Comparison of ENCODE assay signal across 13 cellular contexts in genomic region chr6:158694913-158695312, GRCh38. TPM values are rescaled to one million over a fixed set of nuclear protein-coding genes. Genes with fewer than 3 reads are reported as not detected.
A peak's percentile ranks its signal among the peaks of the same experiment; 100 is the strongest.
DNase-seq lines count a peak whose midpoint lies in the region; ATAC-seq and TF ChIP-seq lines count a peak whose summit lies in the region.
"Had no signal": no experiment of that assay in that cellular context is flagged by ENCODE, and none has a peak within 500 bp of the region (broad histone marks: within the 10 kb centered on the region; RNA-seq: fewer than 3 reads in every experiment).

No MANE protein-coding gene starts in this region.

- no peak overlapping the region for H3K4me3 Mint-ChIP-seq in activated naive CD8-positive, alpha-beta T cell treated with anti-CD3 and anti-CD28 coated beads, Interleukin-2, amount 10 ng/mL, durations not matched to agents 7 days and 5 days
- H3K4me3 Mint-ChIP-seq in activated naive CD8-positive, alpha-beta T cell treated with anti-CD3 and anti-CD28 coated beads for 36 hours, result no peak overlapping the region
- H3K4me3 Mint-ChIP-seq: CD4-positive, CD25-positive, alpha-beta regulatory T cell had no signal

- H3K9me3 Mint-ChIP-seq in activated naive CD8-positive, alpha-beta T cell treated with anti-CD3 and anti-CD28 coated beads, Interleukin-2, amount 10 ng/mL, durations not matched to agents 7 days and 5 days, result no peaks in the 10 kb centered on the region
- H3K9me3 Mint-ChIP-seq in activated naive CD8-positive, alpha-beta T cell treated with anti-CD3 and anti-CD28 coated beads for 36 hours, result no peaks in the 10 kb centered on the region
- H3K9me3 Mint-ChIP-seq: CD4-positive, CD25-positive, alpha-beta regulatory T cell had no signal

- H3K36me3 ChIP-seq in sigmoid colon (no peaks in the 10 kb centered on the region), BE2C (no peaks in the 10 kb centered on the region)

- no peak for DNase-seq in activated naive CD8-positive, alpha-beta T cell treated with anti-CD3 and anti-CD28 coated beads, Interleukin-2, amount 10 ng/mL, durations not matched to agents 7 days and 5 days
- no peak for DNase-seq in activated naive CD8-positive, alpha-beta T cell treated with anti-CD3 and anti-CD28 coated beads for 36 hours
- DNase-seq in left lobe of liver (ENCODE audit: low spot score) (peak; percentile 37), sigmoid colon (peak; percentile 1), BE2C (no peak), nucleus accumbens (lab: John Stamatoyannopoulos, UW) (no peak), DMS114 treated with DMSO at 0.1 percent for 48 hours (lab: John Stamatoyannopoulos, UW; ENCODE audit: unreplicated experiment) (no peak)
- DNase-seq: 8988T; AML-193; CD4-positive, CD25-positive, alpha-beta regulatory T cell; GM23248; H7 had no signal

- TF ChIP-seq CTCF in sigmoid colon (IDR thresholded peaks at IDR 0.05) (no peak), BE2C (IDR thresholded peaks at IDR 0.05; ENCODE audit: low read depth, low read length) (no peak)

- no peaks in the 10 kb centered on the region for H3K27me3 Mint-ChIP-seq in activated naive CD8-positive, alpha-beta T cell treated with anti-CD3 and anti-CD28 coated beads, Interleukin-2, amount 10 ng/mL, durations not matched to agents 7 days and 5 days
- no peaks in the 10 kb centered on the region for H3K27me3 Mint-ChIP-seq in activated naive CD8-positive, alpha-beta T cell treated with anti-CD3 and anti-CD28 coated beads for 36 hours
- H3K27me3 Mint-ChIP-seq: CD4-positive, CD25-positive, alpha-beta regulatory T cell had no signal

- H3K9me3 ChIP-seq in sigmoid colon, result no peaks in the 10 kb centered on the region
- H3K9me3 ChIP-seq in BE2C, result no peaks in the 10 kb centered on the region

- peaks cover 11% of the 10 kb centered on the region for H3K4me1 Mint-ChIP-seq in activated naive CD8-positive, alpha-beta T cell treated with anti-CD3 and anti-CD28 coated beads, Interleukin-2, amount 10 ng/mL, durations not matched to agents 7 days and 5 days
- H3K4me1 Mint-ChIP-seq in activated naive CD8-positive, alpha-beta T cell treated with anti-CD3 and anti-CD28 coated beads for 36 hours, result peaks cover 16% of the 10 kb centered on the region

- H3K27ac Mint-ChIP-seq in activated naive CD8-positive, alpha-beta T cell treated with anti-CD3 and anti-CD28 coated beads, Interleukin-2, amount 10 ng/mL, durations not matched to agents 7 days and 5 days, result peak overlapping the region; percentile 36
- no peak overlapping the region for H3K27ac Mint-ChIP-seq in activated naive CD8-positive, alpha-beta T cell treated with anti-CD3 and anti-CD28 coated beads for 36 hours

- intact Hi-C loops in sigmoid colon (cut with DNase I), result loop anchor here (5.0 kb wide), 3 partner anchors 38 to 133 kb away; partner anchors contain the start of genes DYNLT1 and TMEM181

- peaks cover 25% of the 10 kb centered on the region for H3K36me3 Mint-ChIP-seq in activated naive CD8-positive, alpha-beta T cell treated with anti-CD3 and anti-CD28 coated beads, Interleukin-2, amount 10 ng/mL, durations not matched to agents 7 days and 5 days
- peaks cover 35% of the 10 kb centered on the region for H3K36me3 Mint-ChIP-seq in activated naive CD8-positive, alpha-beta T cell treated with anti-CD3 and anti-CD28 coated beads for 36 hours

- peaks cover 0 to 14% (median 4%) of the 10 kb centered on the region in 4 donors for H3K4me1 ChIP-seq in sigmoid colon
- H3K4me1 ChIP-seq in BE2C, result no peaks in the 10 kb centered on the region

- POLR2A ChIA-PET in activated naive CD8-positive, alpha-beta T cell treated with anti-CD3 and anti-CD28 coated beads, Interleukin-2, amount 10 ng/mL, durations not matched to agents 7 days and 5 days (lab: Charles Lee), result no interaction called here

- no peak for TF ChIP-seq POLR2A in sigmoid colon (IDR thresholded peaks at IDR 0.05)

- H3K4me3 ChIP-seq in sigmoid colon, result no peak overlapping the region
- no peak overlapping the region for H3K4me3 ChIP-seq in BE2C (ENCODE audit: low read depth, low read length)
- H3K4me3 ChIP-seq: BLaER1 treated with 17β-estradiol and CSF1 and Interleukin-3, amounts not matched to agents 10 nM and 100 nM; GM23248 had no signal

- 92 to 94% methylated on average over 3 of the region's 3 CpGs for WGBS in sigmoid colon, 2 donors

- ATAC-seq in activated naive CD8-positive, alpha-beta T cell treated with anti-CD3 and anti-CD28 coated beads, Interleukin-2, amount 10 ng/mL, durations not matched to agents 7 days and 5 days (ENCODE audit: low read depth), result no peak
- ATAC-seq in left lobe of liver, result peak; percentile 44

- H3K27ac ChIP-seq in sigmoid colon, result no peak overlapping the region
- H3K27ac ChIP-seq: BLaER1 treated with 17β-estradiol and CSF1 and Interleukin-3, amounts not matched to agents 10 nM and 100 nM; GM23248 had no signal

- no peak for TF ChIP-seq EP300 in sigmoid colon (IDR thresholded peaks at IDR 0.05)

- H3K27me3 ChIP-seq in sigmoid colon, result no peaks in the 10 kb centered on the region
- H3K27me3 ChIP-seq in BE2C, result no peaks in the 10 kb centered on the region
- H3K27me3 ChIP-seq: BLaER1 treated with 17β-estradiol and CSF1 and Interleukin-3, amounts not matched to agents 10 nM and 100 nM had no signal

RNA-seq across cellular contexts. Expression of gene SYTL3, which starts 45.1 kb away (rescaled TPM):
- 10 to 100 TPM; 65.3 to 71.7 TPM for total RNA-seq in activated naive CD8-positive, alpha-beta T cell treated with anti-CD3 and anti-CD28 coated beads, Interleukin-2, amount 10 ng/mL, durations not matched to agents 7 days and 5 days
- total RNA-seq in activated naive CD8-positive, alpha-beta T cell treated with anti-CD3 and anti-CD28 coated beads for 36 hours, result 100 to 1,000 TPM in 1 of 2 experiments, 10 to 100 TPM in 1; 97.8 to 101 TPM
- total RNA-seq in left lobe of liver (0.43 TPM), sigmoid colon (1 to 10 TPM; 3.1 to 4.3 (median 3.6) TPM)
- 1 to 10 TPM; 1.6 to 6.9 (median 1.8) TPM for polyA plus RNA-seq in sigmoid colon
- 0.39 TPM for polyA plus RNA-seq in BE2C (2012; ENCODE audit: insufficient read depth, insufficient read length, low read depth)

RNA-seq across cellular contexts. Expression of gene DYNLT1, which starts 50.4 kb away (rescaled TPM):
- 100 to 1,000 TPM in 1 of 2 experiments, 10 to 100 TPM in 1; 99.9 to 102 TPM for total RNA-seq in activated naive CD8-positive, alpha-beta T cell treated with anti-CD3 and anti-CD28 coated beads, Interleukin-2, amount 10 ng/mL, durations not matched to agents 7 days and 5 days
- total RNA-seq in activated naive CD8-positive, alpha-beta T cell treated with anti-CD3 and anti-CD28 coated beads for 36 hours, result 10 to 100 TPM; 70.9 to 74.2 TPM
- 29.9 TPM for total RNA-seq in left lobe of liver
- total RNA-seq in sigmoid colon, result 100 to 1,000 TPM in 3 of 4 donors, 10 to 100 TPM in 1; 68.7 to 118 (median 105) TPM
- 100 to 1,000 TPM; 231 to 457 (median 332) TPM for polyA plus RNA-seq in sigmoid colon
- 122 TPM for polyA plus RNA-seq in BE2C (2012; ENCODE audit: insufficient read depth, insufficient read length, low read depth)

Comparison
In these comparisons a context has a peak if more than half of its experiments do, and no peak if none do; other contexts are left out.
1. DNase-seq: peak in left lobe of liver (single experiment) and sigmoid colon (single experiment); none in activated naive CD8-positive, alpha-beta T cell treated with anti-CD3 and anti-CD28 coated beads, Interleukin-2, amount 10 ng/mL, durations not matched to agents 7 days and 5 days (single experiment), activated naive CD8-positive, alpha-beta T cell treated with anti-CD3 and anti-CD28 coated beads for 36 hours (single experiment), BE2C (single experiment), nucleus accumbens (0 of 56) and DMS114 treated with DMSO at 0.1 percent for 48 hours (single experiment).
2. RNA of gene SYTL3, which starts 45.1 kb away (total RNA-seq): 97.8 to 101 TPM in activated naive CD8-positive, alpha-beta T cell treated with anti-CD3 and anti-CD28 coated beads for 36 hours and 65.3 to 71.7 TPM in activated naive CD8-positive, alpha-beta T cell treated with anti-CD3 and anti-CD28 coated beads, Interleukin-2, amount 10 ng/mL, durations not matched to agents 7 days and 5 days; 3.1 to 4.3 TPM in sigmoid colon and 0.43 TPM in left lobe of liver (single experiment); every median in the first group is over 10 times any median in the second.